8 cellular contexts compared by ENCODE assay signal in genomic region chr6:15662246-15663056, GRCh38. TPM values are rescaled to one million over a fixed set of nuclear protein-coding genes. Genes with fewer than 3 reads are reported as not detected.
DNase-seq lines count a peak whose midpoint lies in the region; ATAC-seq and TF ChIP-seq lines count a peak whose summit lies in the region.

TSS of gene DTNBP1 (minus strand) at chr6:15663028. CDS start at chr6:15662869, 159 bp downstream.

- H2AFZ ChIP-seq in SK-N-SH (ENCODE audit: low read depth) (peak within 1 kb of the TSS; percentile 81), parathyroid adenoma (peak within 1 kb of the TSS; percentile 72)

- TF ChIP-seq POLR2A in tibial nerve (IDR thresholded peaks at IDR 0.05) = peak in 1 of 2 donors; percentile 48

- H3K27me3 ChIP-seq in SK-N-SH (ENCODE audit: insufficient read depth) (no peaks in the 10 kb centered on the region), parathyroid adenoma (ENCODE audit: control insufficient read depth, insufficient read depth, low read length) (no peaks in the 10 kb centered on the region), tibial nerve (no peaks in the 10 kb centered on the region)

- no peaks in the 10 kb centered on the region for H3K9me3 Mint-ChIP-seq in IgD-negative memory B cell

- POLR2A ChIA-PET in SK-N-SH (lab: Yijun Ruan, JAX) = interaction anchor here (0.5 to 0.7 kb wide), 2 partner anchors 116 to 416 kb away, joined by 3 to 5 read pairs; no protein-coding TSS in a partner anchor

- H3K9me3 ChIP-seq in SK-N-SH (no peaks in the 10 kb centered on the region), parathyroid adenoma (ENCODE audit: control insufficient read depth, low read length) (no peaks in the 10 kb centered on the region), tibial nerve (no peaks in the 10 kb centered on the region)

- peak within 1 kb of the TSS; percentile 84 to 96 (median 90) for H3K4me3 Mint-ChIP-seq in IgD-negative memory B cell

- H3F3A ChIP-seq in SK-N-SH (replicated peaks; ENCODE audit: insufficient read depth) = no peaks in the 10 kb centered on the region

- TF ChIP-seq EP300 in SK-N-SH (IDR thresholded peaks at IDR 0.05; ENCODE audit: borderline replicate concordance in 1 of 2, low read depth in 1 of 2, low read length in 1 of 2) (no peak), tibial nerve (IDR thresholded peaks at IDR 0.05) (no peak)

- peaks cover 30 to 39% (median 36%) of the 10 kb centered on the region in 3 donors for H3K4me1 Mint-ChIP-seq in IgD-negative memory B cell

- no peaks in the 10 kb centered on the region for H3K9me2 ChIP-seq in SK-N-SH

- H3K79me2 ChIP-seq in SK-N-SH (ENCODE audit: insufficient read depth) (peaks cover 14% of the 10 kb centered on the region), parathyroid adenoma (peaks cover 5% of the 10 kb centered on the region)

- H3K36me3 Mint-ChIP-seq in IgD-negative memory B cell = peaks cover 1% of the 10 kb centered on the region

- TF ChIP-seq RAD21 in SK-N-SH (IDR thresholded peaks at IDR 0.05; ENCODE audit: low read length) = no peak

- H3K4me1 ChIP-seq in SK-N-SH (ENCODE audit: control insufficient read depth in 1 of 2, insufficient read depth in 2 of 2, low read depth in 1 of 2, low read length in 1 of 2) (peaks cover 0 to 10% of the 10 kb centered on the region in 2 experiments; a peak in 1 of 4 replicates), parathyroid adenoma (peaks cover 4% of the 10 kb centered on the region), tibial nerve (peaks cover 0 to 21% (median 6%) of the 10 kb centered on the region in 4 donors)

- ATAC-seq in GM21576 (IDR thresholded peaks at IDR 0.05; ENCODE audit: unreplicated experiment) (peak; percentile 58), Right ventricle myocardium inferior (peak; percentile 97)

- H3K27me3 Mint-ChIP-seq in IgD-negative memory B cell = peaks cover 3% of the 10 kb centered on the region

- H3K4me2 ChIP-seq in SK-N-SH = peak within 1 kb of the TSS; percentile 95
- peak within 1 kb of the TSS; percentile 94 for H3K4me2 ChIP-seq in parathyroid adenoma (ENCODE audit: low read length)

- 0% methylated on average over 1 of the region's 99 CpGs for WGBS in SK-N-SH (ENCODE audit: low lambda C conversion rate)
- WGBS in tibial nerve, 2 donors = 1 to 2% methylated on average over 19 to 39 of the region's 99 CpGs

- H3K9ac ChIP-seq in SK-N-SH (peak within 1 kb of the TSS; percentile 63), parathyroid adenoma (peak within 1 kb of the TSS; percentile 49)

- no peaks in the 10 kb centered on the region for H4K20me1 ChIP-seq in SK-N-SH (ENCODE audit: insufficient read depth)

- peak within 1 kb of the TSS; percentile 89 to 94 (median 91) for H3K27ac Mint-ChIP-seq in IgD-negative memory B cell

- intact Hi-C loops in Right ventricle myocardium inferior (cut with DNase I) = no loop called here

- CTCF ChIA-PET in SK-N-SH (lab: Yijun Ruan, JAX) = interaction anchor here (0.7 to 1.0 kb wide), 3 partner anchors 15 to 466 kb away, joined by 3 to 4 read pairs (median 3); partner anchors contain the start of gene MYLIP

- DNase-seq in EH (ENCODE audit: low read depth) (peak; percentile 43), SK-N-SH (no peak), Right ventricle myocardium inferior (ENCODE audit: missing footprints) (peak; percentile 91), tibial nerve (ENCODE audit: low spot score in 2 of 2) (peak; percentile 67 to 73)
- peak; percentile 87 for DNase-seq in activated naive CD4-positive, alpha-beta T cell treated with anti-CD3 and anti-CD28 coated beads, Interleukin-2, amount 50 U/mL, for 16 hours

- peak within 1 kb of the TSS; percentile 79 to 86 for H3K4me3 ChIP-seq in SK-N-SH (ENCODE audit: low read depth in 2 of 2, low read length in 1 of 2)
- peak within 1 kb of the TSS; percentile 77 for H3K4me3 ChIP-seq in parathyroid adenoma (ENCODE audit: low read depth, low read length)
- peak within 1 kb of the TSS; percentile 75 to 99 (median 92) for H3K4me3 ChIP-seq in tibial nerve

- H3K27ac ChIP-seq in SK-N-SH (ENCODE audit: low read depth in 2 of 2, low read length in 1 of 2) (peak within 1 kb of the TSS in 1 of 2 experiments; percentile 9; a peak in 1 of 4 replicates), parathyroid adenoma (peak within 1 kb of the TSS; percentile 50), tibial nerve (peak within 1 kb of the TSS; percentile 69 to 92 (median 84))

- TF ChIP-seq CTCF in SK-N-SH (IDR thresholded peaks at IDR 0.05) = no peak
- no peak for TF ChIP-seq CTCF in parathyroid adenoma (IDR thresholded peaks at IDR 0.05)
- TF ChIP-seq CTCF in tibial nerve (IDR thresholded peaks at IDR 0.05) = no peak

- H3K36me3 ChIP-seq in SK-N-SH (replicated peaks in 1 of 2; ENCODE audit: control insufficient read depth in 1 of 2, insufficient read depth in 2 of 2, low read length in 1 of 2) (peaks cover 3 to 6% of the 10 kb centered on the region in 2 experiments), parathyroid adenoma (ENCODE audit: control insufficient read depth, insufficient read depth, low read length) (no peaks in the 10 kb centered on the region), tibial nerve (no peaks in the 10 kb centered on the region)

TF ChIP-seq in SK-N-SH, 30 proteins besides CTCF, POLR2A, EP300 and RAD21:
- TF ChIP-seq GABPA (IDR thresholded peaks at IDR 0.05; ENCODE audit: low read depth) (0 out of 2 replicates have a peak, but pooled peaks have one; percentile 11), IRF3 (IDR thresholded peaks at IDR 0.05; ENCODE audit: low read depth, low read length) (no peak), ELF1 (IDR thresholded peaks at IDR 0.05) (peak; percentile 76), USF1 (IDR thresholded peaks at IDR 0.05; ENCODE audit: borderline replicate concordance, low read depth) (peak; percentile 72)
TF ChIP-seq in SK-N-SH: peak in this region for 3.

RNA-seq across cellular contexts. Expression of gene DTNBP1, which starts in this region (rescaled TPM):
- polyA plus RNA-seq in IgD-negative memory B cell (56.3 TPM), SK-N-SH (2012; rRNA removed) (18.4 and 19.7 TPM in 2 replicates)
- polyA plus RNA-seq in SK-N-SH (2012; cell fraction: cytosol; rRNA removed) = 15.4 and 18.8 TPM in 2 replicates
- 15.6 and 16.7 TPM in 2 replicates for polyA plus RNA-seq in SK-N-SH (2012; cell fraction: nucleus; rRNA removed)
- total RNA-seq in Right ventricle myocardium inferior (21.0 TPM), tibial nerve (10 to 100 TPM; 14.7 to 36.6 (median 16.1) TPM)
